20 cellular contexts compared by ENCODE assay signal in genomic region chr2:65636024-65636423, GRCh38.
DNase-seq lines count a peak whose midpoint lies in the region; ATAC-seq, FAIRE-seq and TF ChIP-seq lines count a peak whose summit lies in the region.
"Had no signal": no experiment of that assay in that cellular context is flagged by ENCODE, and none has a peak within 500 bp of the region (broad histone marks: within the 10 kb centered on the region; RNA-seq: fewer than 3 reads in every experiment).

No MANE protein-coding gene starts in this region.

- H3K27me3 ChIP-seq in HepG2 (ENCODE audit: control insufficient read depth in 1 of 2, insufficient read depth in 2 of 2, low read length in 2 of 2) (peaks cover 0 to 16% of the 10 kb centered on the region in 2 experiments; a peak in 2 of 5 replicates), right lobe of liver (no peaks in the 10 kb centered on the region), SJSA1 (replicated peaks) (no peaks in the 10 kb centered on the region), esophagus squamous epithelium (peaks cover 0 to 24% (median 0%) of the 10 kb centered on the region in 4 donors)

- TF ChIP-seq POLR2A in HepG2 (IDR thresholded peaks at IDR 0.05; ENCODE audit: insufficient read depth in 1 of 2, low read depth in 2 of 2, low read length in 2 of 2): no peak
- TF ChIP-seq POLR2A in right lobe of liver (IDR thresholded peaks at IDR 0.05): no peak
- TF ChIP-seq POLR2A in esophagus squamous epithelium (IDR thresholded peaks at IDR 0.05): no peak

- H3K36me3 ChIP-seq in HepG2 (replicated peaks in 1 of 2; ENCODE audit: control insufficient read depth in 1 of 2, insufficient read depth in 2 of 2, low read length in 2 of 2) (no peaks in the 10 kb centered on the region), right lobe of liver (no peaks in the 10 kb centered on the region), SJSA1 (no peaks in the 10 kb centered on the region), esophagus squamous epithelium (no peaks in the 10 kb centered on the region)
- H3K36me3 ChIP-seq: HAP-1 had no signal

- no peak overlapping the region for H3K27ac ChIP-seq in HepG2 (ENCODE audit: extremely low read length, insufficient read depth, low read length)
- H3K27ac ChIP-seq in right lobe of liver: no peak overlapping the region
- H3K27ac ChIP-seq in SJSA1: peak overlapping the region; percentile 9; the same call in 1 of the 2 replicates
- H3K27ac ChIP-seq in esophagus squamous epithelium: no peak overlapping the region
- H3K27ac ChIP-seq: 22Rv1 had no signal

- POLR2A ChIA-PET in HepG2 (lab: Yijun Ruan, JAX): no interaction called here

- 1% methylated on average over 2 of the region's 2 CpGs for WGBS in HepG2 (ENCODE audit: low lambda C conversion rate)
- 78% methylated on average over 2 of the region's 2 CpGs for WGBS in right lobe of liver (ENCODE audit: insufficient coverage, low coverage, low lambda C conversion rate, missing lambda C conversion rate)
- 76 to 80% methylated on average over 2 of the region's 2 CpGs for WGBS in esophagus squamous epithelium, 2 donors

- H3K4me3 ChIP-seq in HepG2 (replicated peaks in 1 of 3; ENCODE audit: insufficient read depth in 1 of 3, low read depth in 2 of 3, low read length in 3 of 3) (no peak overlapping the region), right lobe of liver (no peak overlapping the region), SJSA1 (no peak overlapping the region), esophagus squamous epithelium (no peak overlapping the region)
- H3K4me3 ChIP-seq: HAP-1 had no signal

- no peak overlapping the region for H2AFZ ChIP-seq in HepG2 (ENCODE audit: low read length)

- ATAC-seq in HepG2: no peak
- ATAC-seq in right lobe of liver: no peak

- H3K9ac ChIP-seq in HepG2 (ENCODE audit: insufficient read depth, low read depth, low read length): no peak overlapping the region

- TF ChIP-seq EP300 in HepG2 (IDR thresholded peaks at IDR 0.05; ENCODE audit: low read depth in 2 of 2, low read length in 2 of 2) (no peak), HepG2 (CRISPR knock-in tag; IDR thresholded peaks at IDR 0.05; ENCODE audit: borderline replicate concordance) (no peak)

- H3K9me3 ChIP-seq in HepG2 (ENCODE audit: low read length): no peaks in the 10 kb centered on the region
- no peaks in the 10 kb centered on the region for H3K9me3 ChIP-seq in right lobe of liver
- H3K9me3 ChIP-seq in SJSA1 (replicated peaks): no peaks in the 10 kb centered on the region
- H3K9me3 ChIP-seq in esophagus squamous epithelium: no peaks in the 10 kb centered on the region
- H3K9me3 ChIP-seq: HAP-1 had no signal

- TF ChIP-seq RAD21 in HepG2 (CRISPR knock-in tag; IDR thresholded peaks at IDR 0.05): no peak

- no peak for DNase-seq in HepG2 (ENCODE audit: low spot score)
- no peak for DNase-seq in right lobe of liver
- DNase-seq in SJSA1 (ENCODE audit: low read depth in 1 of 2, low spot score in 2 of 2): no peak
- DNase-seq in fibroblast of peridontal ligament (ENCODE audit: extremely low read depth): peak; percentile 1
- DNase-seq in UCSD-AML1 (lab: John Stamatoyannopoulos, UW; ENCODE audit: unreplicated experiment): no peak
- no peak for DNase-seq in esophagus squamous epithelium (lab: John Stamatoyannopoulos, UW)
- DNase-seq: C1 segment of cervical spinal cord; Calu3; CD4-positive, alpha-beta memory T cell; COR-L47; DMS153; DND-41; GOT3; HFFc6 had no signal

- BruUV-seq in HepG2 (replicated peaks; lab: Mats Ljungman, UMichigan): no TSS peak

- H4K20me1 ChIP-seq in HepG2 (ENCODE audit: insufficient read depth, low read length): no peaks in the 10 kb centered on the region

- in situ Hi-C loops in HepG2 (cut with HindIII; ENCODE audit: extremely low pct_ligation_motif_present, low pct_unique_long_range_greater_than_20kb): loop anchor here (25.0 kb wide), 2 partner anchors 801 to 951 kb away; partner anchors contain the start of gene MEIS1

- no peak overlapping the region for H3K4me2 ChIP-seq in HepG2 (ENCODE audit: low read depth, low read length)

- FAIRE-seq in HepG2 (lab: Jason Lieb, UNC): no peak
- FAIRE-seq: A204.1, G401.6, GM12892, H54 had no signal

- CTCF ChIA-PET in HepG2 (lab: Yijun Ruan, JAX; ENCODE audit: low intra/inter-chr PET ratio, low total read pairs): no interaction called here

- H3K79me2 ChIP-seq in HepG2 (ENCODE audit: insufficient read depth, low read length): no peaks in the 10 kb centered on the region

- TF ChIP-seq CTCF in HepG2 (CRISPR knock-in tag; IDR thresholded peaks at IDR 0.05) (no peak), right lobe of liver (IDR thresholded peaks at IDR 0.05) (no peak), esophagus squamous epithelium (IDR thresholded peaks at IDR 0.05) (no peak)

- intact Hi-C loops in HepG2 (cut with micrococcal nuclease; ENCODE audit: unreplicated experiment): no loop called here
- intact Hi-C loops in right lobe of liver (cut with DNase I): no loop called here
- intact Hi-C loops in esophagus squamous epithelium (cut with DNase I): no loop called here

- H3K4me1 ChIP-seq in HepG2 (ENCODE audit: insufficient read depth, low read length) (peaks cover 5% of the 10 kb centered on the region; the same call in 1 of the 2 replicates), right lobe of liver (no peaks in the 10 kb centered on the region), SJSA1 (replicated peaks) (peaks cover 37% of the 10 kb centered on the region), esophagus squamous epithelium (peaks cover 0 to 17% (median 0%) of the 10 kb centered on the region in 3 donors)

TF ChIP-seq in HepG2, 621 proteins besides CTCF, POLR2A, EP300 and RAD21 (continues in another document):
- TF ChIP-seq NFE2L2 (IDR thresholded peaks at IDR 0.05; ENCODE audit: low read length) (0 out of 2 replicates have a peak, but pooled peaks have one; percentile 8), ZBTB43 (CRISPR knock-in tag; conservative IDR thresholded peaks at IDR 0.05) (no peak), KIAA2018 (CRISPR knock-in tag; IDR thresholded peaks at IDR 0.05; ENCODE audit: borderline replicate concordance) (no peak), RBM39 (IDR thresholded peaks at IDR 0.05; ENCODE audit: low read depth, low read length, poor library complexity, severe bottlenecking) (no peak), NFKB2 (CRISPR knock-in tag; IDR thresholded peaks at IDR 0.05; ENCODE audit: borderline replicate concordance) (no peak)
